3 cellular contexts compared by ENCODE assay signal in genomic region chr19:23294141-23294540, GRCh38.
"Had no signal": no experiment of that assay in that cellular context is flagged by ENCODE, and none has a peak within 500 bp of the region (broad histone marks: within the 10 kb centered on the region; RNA-seq: fewer than 3 reads in every experiment).

No MANE protein-coding gene starts in this region.

- ATAC-seq: GM12878 had no signal

- H3K4me3 ChIP-seq: GM12878 had no signal

- DNase-seq: GDM1, GF-D8 had no signal
